8 cellular contexts compared by ENCODE assay signal in the genomic region with DNA sequence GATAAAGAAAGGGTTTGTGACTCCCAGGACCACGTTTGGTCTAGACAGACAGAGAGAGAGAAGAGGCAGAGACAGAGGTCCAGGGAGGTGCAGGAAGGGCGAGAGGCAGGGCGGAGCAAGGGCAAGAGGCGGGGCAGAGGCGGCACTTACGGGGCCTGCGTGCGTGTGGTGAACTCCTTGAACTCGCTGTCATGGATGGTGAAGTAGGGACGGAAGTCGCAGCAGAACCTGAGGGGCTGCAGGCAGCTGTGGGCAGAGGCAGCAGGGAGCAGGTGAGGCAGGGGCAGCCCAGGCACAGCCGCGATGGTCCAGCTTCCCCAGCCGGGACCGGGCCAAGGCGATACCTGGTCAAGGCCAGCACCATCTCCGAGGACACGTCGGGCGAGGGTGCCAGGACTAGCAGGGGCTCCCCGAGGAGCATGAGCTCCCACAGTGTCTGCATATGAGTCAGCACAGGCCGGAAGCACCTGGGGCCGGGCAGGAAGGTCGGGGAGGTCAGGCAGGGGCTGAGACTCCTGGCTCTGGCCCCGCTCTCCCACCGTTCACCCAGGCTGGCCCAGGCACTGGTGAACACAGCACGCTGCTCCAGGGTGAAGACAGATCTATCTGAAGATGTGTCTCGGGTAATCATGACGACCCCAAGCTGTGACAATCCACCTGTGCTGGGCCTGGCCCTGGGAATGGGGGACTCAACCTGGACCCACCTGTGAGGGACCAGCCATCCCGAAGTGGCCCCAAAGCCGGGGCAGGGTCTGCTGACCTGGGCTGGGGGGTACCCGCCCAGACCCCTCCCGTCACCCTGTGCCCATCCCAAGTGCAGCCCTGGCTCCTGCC. TPM values are rescaled to one million over a fixed set of nuclear protein-coding genes. Genes with fewer than 3 reads are reported as not detected.
DNase-seq lines count a peak whose midpoint lies in the region; ATAC-seq and TF ChIP-seq lines count a peak whose summit lies in the region.

No MANE protein-coding gene starts in this region.

- no peaks in the 10 kb centered on the region for H3K9me3 ChIP-seq in GM23248 (ENCODE audit: low read depth)

- no peaks in the 10 kb centered on the region for H3K4me1 ChIP-seq in GM23248 (ENCODE audit: insufficient read depth)

- no peak overlapping the region for H3K4me2 ChIP-seq in GM23248 (ENCODE audit: unreplicated experiment)

- no peaks in the 10 kb centered on the region for H3K36me3 ChIP-seq in GM23248 (ENCODE audit: low read depth)

- H3F3A ChIP-seq in GM23248 (ENCODE audit: insufficient read depth), result no peaks in the 10 kb centered on the region

- no peak overlapping the region for H3K9ac ChIP-seq in GM23248

- H3K27me3 Mint-ChIP-seq in natural killer cell treated with Interleukin-12 subunit alpha and Interleukin-12 subunit beta and Interleukin-15 and Interleukin-18, amount 100 ng/mL, for 72 hours, result no peaks in the 10 kb centered on the region

- H2AFZ ChIP-seq in GM23248, result no peak overlapping the region

- no peaks in the 10 kb centered on the region for H3K79me2 ChIP-seq in GM23248 (ENCODE audit: insufficient read depth)

- H3K4me3 ChIP-seq in GM23248, result no peak overlapping the region

- in situ Hi-C loops in GM23248 (cut with MboI), result no loop called here

- H3K4me3 Mint-ChIP-seq in natural killer cell treated with Interleukin-12 subunit alpha and Interleukin-12 subunit beta and Interleukin-15 and Interleukin-18, amount 100 ng/mL, for 72 hours, result peak overlapping the region; percentile 90

- peak overlapping the region; percentile 75 to 81 for H3K27ac Mint-ChIP-seq in natural killer cell treated with Interleukin-12 subunit alpha and Interleukin-12 subunit beta and Interleukin-15 and Interleukin-18, amount 100 ng/mL, for 72 hours

- peak in 3 of 4 experiments; percentile 30 to 54 (median 54) for DNase-seq in activated naive CD4-positive, alpha-beta T cell (lab: John Stamatoyannopoulos, UW)
- peak; percentile 85 for DNase-seq in natural killer cell treated with Interleukin-12 subunit alpha and Interleukin-12 subunit beta and Interleukin-15 and Interleukin-18, amount 100 ng/mL, for 72 hours (ENCODE audit: low spot score)
- DNase-seq in GM23248 (no peak), NCI-H774 (lab: John Stamatoyannopoulos, UW) (no peak), dedifferentiated amniotic fluid mesenchymal stem cell (ENCODE audit: extremely low spot score) (no peak)

- WGBS in GM23248 (ENCODE audit: low coverage in 1 of 2, low lambda C conversion rate in 2 of 2, missing lambda C conversion rate in 2 of 2), 2 experiments, result 82 to 87% methylated on average over 31 of the region's 33 CpGs

- H3K36me3 Mint-ChIP-seq in natural killer cell treated with Interleukin-12 subunit alpha and Interleukin-12 subunit beta and Interleukin-15 and Interleukin-18, amount 100 ng/mL, for 72 hours, result no peaks in the 10 kb centered on the region

- peaks cover 7 to 12% of the 10 kb centered on the region in 2 donors for H3K4me1 Mint-ChIP-seq in natural killer cell treated with Interleukin-12 subunit alpha and Interleukin-12 subunit beta and Interleukin-15 and Interleukin-18, amount 100 ng/mL, for 72 hours (ENCODE audit: low read depth in 2 of 2)

- no peaks in the 10 kb centered on the region for H3K9me2 ChIP-seq in GM23248 (ENCODE audit: insufficient read depth)

- no peaks in the 10 kb centered on the region for H3K9me3 Mint-ChIP-seq in natural killer cell treated with Interleukin-12 subunit alpha and Interleukin-12 subunit beta and Interleukin-15 and Interleukin-18, amount 100 ng/mL, for 72 hours

- peak; percentile 93 for TF ChIP-seq POLR2A in Raji (IDR thresholded peaks at IDR 0.05; ENCODE audit: insufficient read depth, low read depth, low read length)

- peak; percentile 50 for ATAC-seq in GM18858 (IDR thresholded peaks at IDR 0.05; ENCODE audit: unreplicated experiment)
- ATAC-seq in HG02938 (IDR thresholded peaks at IDR 0.05; ENCODE audit: unreplicated experiment), result peak; percentile 66
- ATAC-seq in natural killer cell treated with Interleukin-12 subunit alpha and Interleukin-12 subunit beta and Interleukin-15 and Interleukin-18, amount 100 ng/mL, for 72 hours, result peak; percentile 93 to 94

- H3K27ac ChIP-seq in GM23248, result no peak overlapping the region

- no peaks in the 10 kb centered on the region for H3K27me3 ChIP-seq in GM23248 (replicated peaks; ENCODE audit: insufficient read depth)

- H4K20me1 ChIP-seq in GM23248 (ENCODE audit: insufficient read depth), result no peaks in the 10 kb centered on the region

RNA-seq across cellular contexts. Expression of a gene that starts 7.2 kb away (rescaled TPM):
- 1 to 10 TPM; 4.4 to 5.5 TPM for total RNA-seq in natural killer cell treated with Interleukin-12 subunit alpha and Interleukin-12 subunit beta and Interleukin-15 and Interleukin-18, amount 100 ng/mL, for 72 hours
- 136 and 147 TPM in 2 replicates for total RNA-seq in GM23248 (2014; rRNA removed; shearing (Covaris generic))
- 123 and 136 TPM in 2 replicates for polyA plus RNA-seq in GM23248 (2016; fragmentation: Nextera tagmentation; extraction: Ambion mirVana)

RNA-seq across cellular contexts. Expression of a gene that starts 12.1 kb away (rescaled TPM):
- total RNA-seq in natural killer cell treated with Interleukin-12 subunit alpha and Interleukin-12 subunit beta and Interleukin-15 and Interleukin-18, amount 100 ng/mL, for 72 hours, result 1 to 10 TPM; 2.2 TPM
- 3.3 and 5.7 TPM in 2 replicates for total RNA-seq in GM23248 (2014; rRNA removed; shearing (Covaris generic))
- polyA plus RNA-seq in GM23248 (2016; fragmentation: Nextera tagmentation; extraction: Ambion mirVana), result 6.1 and 6.6 TPM in 2 replicates

RNA-seq across cellular contexts. Expression of a gene that starts 28.5 kb away (rescaled TPM):
- 100 to 1,000 TPM in 1 of 2 donors, 10 to 100 TPM in 1; 61.1 to 100 TPM for total RNA-seq in natural killer cell treated with Interleukin-12 subunit alpha and Interleukin-12 subunit beta and Interleukin-15 and Interleukin-18, amount 100 ng/mL, for 72 hours
- total RNA-seq in GM23248 (2014; rRNA removed; shearing (Covaris generic)), result 50.0 and 58.4 TPM in 2 replicates
- 22.2 and 22.3 TPM in 2 replicates for polyA plus RNA-seq in GM23248 (2016; fragmentation: Nextera tagmentation; extraction: Ambion mirVana)

RNA-seq across cellular contexts. Expression of a gene that starts 44.5 kb away (rescaled TPM):
- 10 to 100 TPM; 10.2 to 15.1 TPM for total RNA-seq in natural killer cell treated with Interleukin-12 subunit alpha and Interleukin-12 subunit beta and Interleukin-15 and Interleukin-18, amount 100 ng/mL, for 72 hours
- total RNA-seq in GM23248 (2014; rRNA removed; shearing (Covaris generic)), result 9.8 and 12.3 TPM in 2 replicates
- polyA plus RNA-seq in GM23248 (2016; fragmentation: Nextera tagmentation; extraction: Ambion mirVana), result 1.0 and 1.2 TPM in 2 replicates

RNA-seq across cellular contexts. Expression of a gene that starts 53.2 kb away (rescaled TPM):
- total RNA-seq in natural killer cell treated with Interleukin-12 subunit alpha and Interleukin-12 subunit beta and Interleukin-15 and Interleukin-18, amount 100 ng/mL, for 72 hours, result 1 to 10 TPM; 1.6 to 9.0 TPM
- 22.8 and 28.7 TPM in 2 replicates for total RNA-seq in GM23248 (2014; rRNA removed; shearing (Covaris generic))
- polyA plus RNA-seq in GM23248 (2016; fragmentation: Nextera tagmentation; extraction: Ambion mirVana), result 20.7 and 23.2 TPM in 2 replicates

Comparison
In these comparisons a context has a peak if more than half of its experiments do, and no peak if none do; other contexts are left out.
1. DNase-seq: peak in activated naive CD4-positive, alpha-beta T cell (3 of 4) and natural killer cell treated with Interleukin-12 subunit alpha and Interleukin-12 subunit beta and Interleukin-15 and Interleukin-18, amount 100 ng/mL, for 72 hours (single experiment); none in GM23248 (single experiment), NCI-H774 (single experiment) and dedifferentiated amniotic fluid mesenchymal stem cell (single experiment).
2. RNA of a gene that starts 7.2 kb away (total RNA-seq): 136 to 147 TPM in GM23248; 4.4 to 5.5 TPM in natural killer cell treated with Interleukin-12 subunit alpha and Interleukin-12 subunit beta and Interleukin-15 and Interleukin-18, amount 100 ng/mL, for 72 hours; every median in the first group is over 10 times any median in the second.
3. Peak in every context shown above with its lines, with median percentiles within 50 percentile points of each other: ATAC-seq.